ENCODE assay signal across 1 cellular context in genomic region chr18:58512648-58513338, GRCh38.
TF ChIP-seq lines count a peak whose summit lies in the region.

No MANE protein-coding gene starts in this region.

TF ChIP-seq in HepG2, 621 proteins besides CTCF, POLR2A, EP300 and RAD21:
- TF ChIP-seq ZNF678 (CRISPR knock-in tag; IDR thresholded peaks at IDR 0.05) (no peak), ZNF646 (CRISPR knock-in tag; IDR thresholded peaks at IDR 0.05) (peak; percentile 96), ZNF839 (CRISPR knock-in tag; IDR thresholded peaks at IDR 0.05; ENCODE audit: borderline replicate concordance) (no peak), SKIL (CRISPR knock-in tag; IDR thresholded peaks at IDR 0.05; ENCODE audit: borderline replicate concordance) (0 out of 2 replicates have a peak, but pooled peaks have one; percentile 18), SMAD1 (CRISPR knock-in tag; IDR thresholded peaks at IDR 0.05; ENCODE audit: borderline replicate concordance, low read depth) (no peak), SNAPC4 (CRISPR knock-in tag; IDR thresholded peaks at IDR 0.05) (no peak), FLYWCH1 (CRISPR knock-in tag; IDR thresholded peaks at IDR 0.05) (no peak), IRF9 (CRISPR knock-in tag; IDR thresholded peaks at IDR 0.05; ENCODE audit: borderline replicate concordance) (no peak), ZUFSP (CRISPR knock-in tag; IDR thresholded peaks at IDR 0.05; ENCODE audit: borderline replicate concordance) (no peak), ZNF589 (CRISPR knock-in tag; conservative IDR thresholded peaks at IDR 0.05) (0 out of 2 replicates have a peak, but pooled peaks have one; percentile 52), E2F5 (CRISPR knock-in tag; conservative IDR thresholded peaks at IDR 0.05) (no peak), ZNF256 (CRISPR knock-in tag; conservative IDR thresholded peaks at IDR 0.05) (no peak), ZFP91 (CRISPR knock-in tag; IDR thresholded peaks at IDR 0.05; ENCODE audit: borderline replicate concordance) (no peak), SIX4 (CRISPR knock-in tag; IDR thresholded peaks at IDR 0.05) (no peak), HNF1A (IDR thresholded peaks at IDR 0.05; ENCODE audit: low read depth) (no peak), HNF1A (CRISPR knock-in tag; IDR thresholded peaks at IDR 0.05; ENCODE audit: borderline replicate concordance) (no peak), ZSCAN21 (CRISPR knock-in tag; IDR thresholded peaks at IDR 0.05; ENCODE audit: borderline replicate concordance) (0 out of 2 replicates have a peak, but pooled peaks have one; percentile 27), NCOA1 (CRISPR knock-in tag; IDR thresholded peaks at IDR 0.05) (no peak), PPARG (CRISPR knock-in tag; conservative IDR thresholded peaks at IDR 0.05) (no peak), ASH2L (IDR thresholded peaks at IDR 0.05; ENCODE audit: insufficient read length, low read depth, low read length) (no peak)
